ENCODE assay signal across 18 cellular contexts in genomic region chr13:110399801-110400200, GRCh38.
DNase-seq lines count a peak whose midpoint lies in the region; ATAC-seq and TF ChIP-seq lines count a peak whose summit lies in the region.
"Had no signal": no experiment of that assay in that cellular context is flagged by ENCODE, and none has a peak within 500 bp of the region (broad histone marks: within the 10 kb centered on the region; RNA-seq: fewer than 3 reads in every experiment).

No MANE protein-coding gene starts in this region.

- H3K27ac ChIP-seq in right cardiac atrium (ENCODE audit: low read length) (peak overlapping the region; percentile 22), sigmoid colon (peak overlapping the region; percentile 90 to 96 (median 93))

- no peak for TF ChIP-seq POLR2A in sigmoid colon (IDR thresholded peaks at IDR 0.05)

- TF ChIP-seq CTCF in fibroblast of the aortic adventitia (IDR thresholded peaks at IDR 0.05; ENCODE audit: insufficient read depth, low read length) (no peak), sigmoid colon (IDR thresholded peaks at IDR 0.05) (no peak), GM10248 (IDR thresholded peaks at IDR 0.05; ENCODE audit: control extremely low read depth, extremely low read depth, low read depth, missing control alignments) (no peak)

- DNase-seq in right cardiac atrium, result no peak
- no peak for DNase-seq in left ventricle myocardium superior
- peak; percentile 72 for DNase-seq in fibroblast of the aortic adventitia (ENCODE audit: low read depth)
- DNase-seq in sigmoid colon, result no peak
- no peak for DNase-seq in NCI-H2227 treated with DMSO at 0.1 percent for 48 hours (lab: John Stamatoyannopoulos, UW)
- DNase-seq in stimulated activated naive CD4-positive, alpha-beta T cell treated with Interleukin-2 at 50 U/mL for 16 hours (lab: John Stamatoyannopoulos, UW), result no peak
- no peak for DNase-seq in GM10248 (ENCODE audit: extremely low spot score)
- DNase-seq: CD4-positive, CD25-positive, alpha-beta regulatory T cell; DMS53; endodermal cell; Karpas-422; NCI-H1092; NCI-H510A treated with DMSO at 0.1 percent for 48 hours; ovary; stimulated activated CD4-positive, alpha-beta T cell treated with anti-CD3 and anti-CD28 coated beads, Interleukin-12 subunit alpha, Interleukin-12 subunit beta, amount 100 ng/mL, for 4 hours had no signal

- H3K36me3 ChIP-seq in sigmoid colon, result no peaks in the 10 kb centered on the region
- H3K36me3 ChIP-seq: ovary had no signal

- no peak for TF ChIP-seq EP300 in sigmoid colon (IDR thresholded peaks at IDR 0.05)

- H3K4me1 ChIP-seq in right cardiac atrium (ENCODE audit: control insufficient read depth, insufficient read depth, low read length) (peaks cover 7% of the 10 kb centered on the region), sigmoid colon (peaks cover 0 to 89% (median 80%) of the 10 kb centered on the region in 4 donors)

- intact Hi-C loops in right cardiac atrium (cut with DNase I), result loop anchor here in 1 of 4 donors (10.0 kb wide), 1 partner anchor 95 kb away; the partner anchor contains the start of genes COL4A1 and COL4A2
- intact Hi-C loops in left ventricle myocardium superior (cut with micrococcal nuclease), result no loop called here
- intact Hi-C loops in sigmoid colon (cut with DNase I), result loop anchor here (5.0 kb wide), 1 partner anchor 92 kb away; the partner anchor contains the start of genes COL4A1 and COL4A2

- no peak overlapping the region for H3K4me3 ChIP-seq in right cardiac atrium (ENCODE audit: low read length)
- H3K4me3 ChIP-seq in fibroblast of the aortic adventitia (ENCODE audit: low read depth, low read length), result no peak overlapping the region
- H3K4me3 ChIP-seq in sigmoid colon, result no peak overlapping the region
- H3K4me3 ChIP-seq: ovary had no signal

- CTCF ChIA-PET in GM10248 (lab: Yijun Ruan, JAX), result interaction anchor here (1.2 to 2.0 kb wide), 2 partner anchors 12 to 44 kb away, joined by 3 to 6 read pairs; no protein-coding TSS in a partner anchor

- ATAC-seq in right cardiac atrium, result no peak
- ATAC-seq in left ventricle myocardium superior, result no peak
- ATAC-seq in HG03565 (IDR thresholded peaks at IDR 0.05; ENCODE audit: unreplicated experiment), result no peak
- ATAC-seq: activated T-helper 17 cell treated with anti-CD3 and anti-CD28 coated beads, Interleukin-2, amount 50 U/mL, for 72 hours; left lobe of liver had no signal

- WGBS in right cardiac atrium, result 55% methylated on average over 2 of the region's 2 CpGs
- WGBS in sigmoid colon, 2 donors, result 78 to 87% methylated on average over 2 of the region's 2 CpGs

- no peaks in the 10 kb centered on the region for H3K27me3 ChIP-seq in right cardiac atrium (ENCODE audit: control insufficient read depth, insufficient read depth)
- H3K27me3 ChIP-seq in sigmoid colon, result no peaks in the 10 kb centered on the region
- H3K27me3 ChIP-seq: ovary had no signal

- POLR2A ChIA-PET in GM10248 (lab: Yijun Ruan, JAX), result no interaction called here

- H3K9me3 ChIP-seq in right cardiac atrium (ENCODE audit: control insufficient read depth, low read length) (no peaks in the 10 kb centered on the region), sigmoid colon (no peaks in the 10 kb centered on the region)
- H3K9me3 ChIP-seq: ovary had no signal
